ENCODE assay signal across 8 cellular contexts in the genomic region with DNA sequence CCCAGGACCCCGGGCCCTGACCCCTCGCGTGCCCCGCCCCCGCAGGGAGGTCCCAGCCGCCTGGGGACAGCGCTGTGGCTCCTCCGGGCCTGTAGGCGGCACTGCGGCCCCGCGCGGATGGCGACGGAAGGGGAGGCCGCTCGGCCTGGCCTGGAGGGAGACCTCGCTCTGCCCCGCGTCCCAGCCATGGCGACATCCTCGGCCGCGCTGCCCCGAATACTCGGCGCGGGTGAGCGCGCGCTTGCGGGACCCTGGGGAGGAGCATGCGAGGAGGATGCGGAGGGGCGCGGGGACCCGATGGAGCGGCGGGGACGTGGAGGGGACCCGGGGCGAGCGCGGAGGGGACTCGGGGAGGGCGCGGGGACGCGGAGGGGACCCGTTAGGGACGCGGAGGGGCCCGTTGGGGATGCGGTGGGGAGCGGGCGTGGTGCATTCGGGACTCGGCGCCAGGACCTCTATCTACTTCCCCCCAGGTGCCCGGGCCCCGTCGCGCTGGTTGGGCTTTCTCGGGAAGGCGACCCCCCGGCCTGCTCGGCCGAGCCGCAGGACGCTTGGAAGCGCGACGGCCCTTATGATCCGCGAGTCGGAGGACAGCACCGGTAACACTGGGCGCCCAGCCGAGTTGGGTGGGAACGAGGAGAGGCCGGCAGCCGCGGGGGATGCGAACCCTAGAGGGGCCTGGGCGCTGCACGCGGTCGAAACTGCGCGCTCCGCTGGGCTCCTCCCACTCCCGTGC. TPM values are rescaled to one million over a fixed set of nuclear protein-coding genes. Genes with fewer than 3 reads are reported as not detected.
DNase-seq lines count a peak whose midpoint lies in the region; ATAC-seq, FAIRE-seq and TF ChIP-seq lines count a peak whose summit lies in the region.

MRPS2 (plus strand) TSS at position 158 of the 736 bp plus-strand sequence; CDS start at position 187, 29 bp downstream.

- peak within 1 kb of the TSS; percentile 84 for H3K9ac ChIP-seq in ES-I3 (ENCODE audit: low read depth, low read length)

- TF ChIP-seq POLR2A in H54 (IDR thresholded peaks at IDR 0.05; ENCODE audit: low read depth, low read length): peak; percentile 78

- intact Hi-C loops in cardiac septum (cut with DNase I) (no loop called here), posterior cingulate gyrus (cut with DNase I) (loop anchor here (5.0 kb wide), 1 partner anchor 407 kb away; the partner anchor contains the start of gene CAMSAP1)

- no peaks in the 10 kb centered on the region for H3K9me3 Mint-ChIP-seq in activated naive CD8-positive, alpha-beta T cell treated with anti-CD3 and anti-CD28 coated beads, Interleukin-2, amount 50 U/mL, for 24 hours
- H3K9me3 Mint-ChIP-seq in type B pancreatic cell: no peaks in the 10 kb centered on the region

- H3K36me3 Mint-ChIP-seq in activated naive CD8-positive, alpha-beta T cell treated with anti-CD3 and anti-CD28 coated beads, Interleukin-2, amount 50 U/mL, for 24 hours (ENCODE audit: low read depth): peaks cover 16% of the 10 kb centered on the region
- H3K36me3 Mint-ChIP-seq in type B pancreatic cell: no peaks in the 10 kb centered on the region

- peaks cover 8% of the 10 kb centered on the region for H3K36me3 ChIP-seq in ES-I3 (ENCODE audit: insufficient read depth, low read length)

- ATAC-seq in activated naive CD8-positive, alpha-beta T cell treated with anti-CD3 and anti-CD28 coated beads, Interleukin-2, amount 50 U/mL, for 24 hours: peak; percentile 90

- peak within 1 kb of the TSS; percentile 92 for H3K27ac Mint-ChIP-seq in activated naive CD8-positive, alpha-beta T cell treated with anti-CD3 and anti-CD28 coated beads, Interleukin-2, amount 50 U/mL, for 24 hours
- peak within 1 kb of the TSS; percentile 79 for H3K27ac Mint-ChIP-seq in type B pancreatic cell

- peak within 1 kb of the TSS; percentile 85 for H3K4me3 Mint-ChIP-seq in activated naive CD8-positive, alpha-beta T cell treated with anti-CD3 and anti-CD28 coated beads, Interleukin-2, amount 50 U/mL, for 24 hours
- peak within 1 kb of the TSS; percentile 89 for H3K4me3 Mint-ChIP-seq in type B pancreatic cell

- no peaks in the 10 kb centered on the region for H3K27me3 Mint-ChIP-seq in activated naive CD8-positive, alpha-beta T cell treated with anti-CD3 and anti-CD28 coated beads, Interleukin-2, amount 50 U/mL, for 24 hours
- H3K27me3 Mint-ChIP-seq in type B pancreatic cell: no peaks in the 10 kb centered on the region

- no peak for FAIRE-seq in H54 (lab: Jason Lieb, UNC)

- peaks cover 22% of the 10 kb centered on the region for H3K4me1 Mint-ChIP-seq in activated naive CD8-positive, alpha-beta T cell treated with anti-CD3 and anti-CD28 coated beads, Interleukin-2, amount 50 U/mL, for 24 hours
- peaks cover 16% of the 10 kb centered on the region for H3K4me1 Mint-ChIP-seq in type B pancreatic cell (ENCODE audit: unreplicated experiment)

- H3K9me3 ChIP-seq in ES-I3 (ENCODE audit: control insufficient read depth, insufficient read depth, low read length): no peaks in the 10 kb centered on the region

- H3K4me1 ChIP-seq in ES-I3 (ENCODE audit: insufficient read depth, low read length): no peaks in the 10 kb centered on the region

- TF ChIP-seq CTCF in type B pancreatic cell (conservative IDR thresholded peaks at IDR 0.05): peak; percentile 86

- peak; percentile 96 for DNase-seq in H54 (ENCODE audit: insufficient read length, low spot score)
- peak; percentile 83 for DNase-seq in M059J (ENCODE audit: low read depth)
- peak; percentile 85 for DNase-seq in SW480 (ENCODE audit: low spot score)
- DNase-seq in activated naive CD8-positive, alpha-beta T cell treated with anti-CD3 and anti-CD28 coated beads, Interleukin-2, amount 50 U/mL, for 24 hours: peak; percentile 89
- peak; percentile 92 for DNase-seq in cardiac septum (ENCODE audit: low spot score)
- DNase-seq in posterior cingulate gyrus: peak; percentile 75 to 98 (median 86)
- peak; percentile 93 for DNase-seq in type B pancreatic cell (ENCODE audit: extremely low spot score, unreplicated experiment)

RNA-seq across cellular contexts. Expression of gene MRPS2, which starts in this region (rescaled TPM):
- 34.2 and 36.9 TPM in 2 replicates for total RNA-seq in M059J (2014; rRNA removed; shearing (Covaris generic))
- 37.2 TPM for total RNA-seq in cardiac septum
- 50.0 and 55.2 TPM in 2 replicates for total RNA-seq in type B pancreatic cell (ENCODE audit: low replicate concordance)

Comparison
In these comparisons a context has a peak if more than half of its experiments do, and no peak if none do; other contexts are left out.
1. Peak in every context shown above with its lines: DNase-seq and ATAC-seq.